10 cellular contexts compared by ENCODE assay signal in genomic region chr7:139361523-139361922, GRCh38. TPM values are rescaled to one million over a fixed set of nuclear protein-coding genes. Genes with fewer than 3 reads are reported as not detected.
DNase-seq lines count a peak whose midpoint lies in the region; ATAC-seq, FAIRE-seq and TF ChIP-seq lines count a peak whose summit lies in the region.
"Had no signal": no experiment of that assay in that cellular context is flagged by ENCODE, and none has a peak within 500 bp of the region (broad histone marks: within the 10 kb centered on the region; RNA-seq: fewer than 3 reads in every experiment).

No MANE protein-coding gene starts in this region.

- peaks cover 42% of the 10 kb centered on the region for H3K36me3 ChIP-seq in K562 (ENCODE audit: control insufficient read depth, insufficient read depth, low read length)
- H3K36me3 ChIP-seq in mesodermal cell (ENCODE audit: control insufficient read depth, insufficient read depth, low read length) = peaks cover 33% of the 10 kb centered on the region

- CTCF ChIA-PET in K562 (lab: Yijun Ruan, JAX; ENCODE audit: low intra/inter-chr PET ratio) = no interaction called here

- peaks cover 11 to 22% of the 10 kb centered on the region in 2 experiments for H3K4me1 ChIP-seq in K562 (replicated peaks in 1 of 2; ENCODE audit: control insufficient read depth in 2 of 2, insufficient read depth in 2 of 2, low read length in 2 of 2)
- peaks cover 10% of the 10 kb centered on the region for H3K4me1 ChIP-seq in mesodermal cell (ENCODE audit: control insufficient read depth, insufficient read depth, low read length, poor library complexity, severe bottlenecking)

- H2AFZ ChIP-seq in K562 (ENCODE audit: low read depth, low read length) = no peak overlapping the region

- peak overlapping the region; percentile 96 for H3K4me3 Mint-ChIP-seq in stimulated activated naive CD8-positive, alpha-beta T cell treated with anti-CD3 and anti-CD28 coated beads, Interleukin-15, Interleukin-2, amounts not matched to agents 100 ng/mL and 50 ng/mL, for 24 hours

- TF ChIP-seq RAD21 in K562 (CRISPR knock-in tag; conservative IDR thresholded peaks at IDR 0.05 in 1 of 2, IDR thresholded peaks at IDR 0.05 in 1 of 2) = no peak

- H3K9me3 ChIP-seq in K562 (replicated peaks; ENCODE audit: control insufficient read depth, insufficient read depth, low read depth, low read length) (no peaks in the 10 kb centered on the region), mesodermal cell (ENCODE audit: control insufficient read depth, low read length) (no peaks in the 10 kb centered on the region)

- no peak for DNase-seq in stimulated activated naive CD8-positive, alpha-beta T cell treated with anti-CD3 and anti-CD28 coated beads, Interleukin-15, Interleukin-2, amounts not matched to agents 100 U/mL and 50 U/mL, for 24 hours
- DNase-seq in K562 (ENCODE audit: extremely low read depth in 1 of 4, low spot score in 3 of 4) = no peak
- DNase-seq in superior temporal gyrus (ENCODE audit: extremely low spot score) = no peak
- no peak for DNase-seq in NCI-H1417 treated with DMSO at 0.1 percent for 48 hours (lab: John Stamatoyannopoulos, UW)
- DNase-seq in NCI-H524 (lab: John Stamatoyannopoulos, UW) = no peak
- DNase-seq: left colon had no signal

- TF ChIP-seq EP300 in K562 (IDR thresholded peaks at IDR 0.05; ENCODE audit: low read length) = no peak

- no peaks in the 10 kb centered on the region for H3K27me3 ChIP-seq in K562 (ENCODE audit: control insufficient read depth in 2 of 2, insufficient read depth in 2 of 2, low read length in 2 of 2)

- H3K27me3 Mint-ChIP-seq in stimulated activated naive CD8-positive, alpha-beta T cell treated with anti-CD3 and anti-CD28 coated beads, Interleukin-15, Interleukin-2, amounts not matched to agents 100 ng/mL and 50 ng/mL, for 24 hours = no peaks in the 10 kb centered on the region

- H3K4me3 ChIP-seq in K562 (peak overlapping the region; percentile 65), mesodermal cell (ENCODE audit: extremely low read depth, insufficient read depth, low read length, poor library complexity, severe bottlenecking) (peak overlapping the region; percentile 85)

- H3K9ac ChIP-seq in K562 (ENCODE audit: insufficient read depth in 1 of 2, low read depth in 2 of 2, low read length in 2 of 2) = peak overlapping the region in 1 of 2 experiments; percentile 97; a peak in 3 of 4 replicates

- intact Hi-C loops in K562 (cut with micrococcal nuclease) = no loop called here

- H3K9me3 Mint-ChIP-seq in stimulated activated naive CD8-positive, alpha-beta T cell treated with anti-CD3 and anti-CD28 coated beads, Interleukin-15, Interleukin-2, amounts not matched to agents 100 ng/mL and 50 ng/mL, for 24 hours = no peaks in the 10 kb centered on the region

- no peak for TF ChIP-seq POLR2A in K562 (conservative IDR thresholded peaks at IDR 0.05)

- 0% methylated on average over 3 of the region's 3 CpGs for WGBS in K562 (ENCODE audit: insufficient coverage, low coverage, missing lambda C conversion rate)
- no CpG with 5 or more reads among the region's 3 CpGs for WGBS in mesodermal cell (ENCODE audit: insufficient coverage in 2 of 2), 2 experiments

- no peak for TF ChIP-seq CTCF in K562 (IDR thresholded peaks at IDR 0.05 in 2 of 3, conservative IDR thresholded peaks at IDR 0.05 in 1 of 3; ENCODE audit: insufficient read depth in 2 of 3, low read depth in 1 of 3, low read length in 3 of 3)

- POLR2A ChIA-PET in K562 (lab: Yijun Ruan, JAX) = no interaction called here

- H3K9me1 ChIP-seq in K562 (ENCODE audit: control insufficient read depth, insufficient read depth, low read length) = no peaks in the 10 kb centered on the region

- peak overlapping the region; percentile 92 for H3K4me2 ChIP-seq in K562 (ENCODE audit: insufficient read depth, low read length)

- peaks cover 23% of the 10 kb centered on the region for H4K20me1 ChIP-seq in K562 (replicated peaks; ENCODE audit: control insufficient read depth, insufficient read depth, low read length)

- in situ Hi-C loops in K562 (cut with MboI) = loop anchor here (25.0 kb wide), 1 partner anchor 1399 kb away; no protein-coding TSS in a partner anchor

- peaks cover 55% of the 10 kb centered on the region for H3K36me3 Mint-ChIP-seq in stimulated activated naive CD8-positive, alpha-beta T cell treated with anti-CD3 and anti-CD28 coated beads, Interleukin-15, Interleukin-2, amounts not matched to agents 100 ng/mL and 50 ng/mL, for 24 hours (ENCODE audit: low read depth)

- ATAC-seq in stimulated activated naive CD8-positive, alpha-beta T cell treated with anti-CD3 and anti-CD28 coated beads, Interleukin-15, Interleukin-2, amounts not matched to agents 100 U/mL and 50 U/mL, for 24 hours = no peak
- no peak for ATAC-seq in K562
- ATAC-seq in HG03097 (IDR thresholded peaks at IDR 0.05; ENCODE audit: low FRiP score, unreplicated experiment) = no peak
- ATAC-seq: left colon had no signal

- H3K4me1 Mint-ChIP-seq in stimulated activated naive CD8-positive, alpha-beta T cell treated with anti-CD3 and anti-CD28 coated beads, Interleukin-15, Interleukin-2, amounts not matched to agents 100 ng/mL and 50 ng/mL, for 24 hours (ENCODE audit: low read depth) = peaks cover 67% of the 10 kb centered on the region

- no peak for FAIRE-seq in K562 (lab: Jason Lieb, UNC)
- FAIRE-seq: TTC549 had no signal

- BruUV-seq in K562 (replicated peaks; lab: Mats Ljungman, UMichigan) = no TSS peak

- H3K79me2 ChIP-seq in K562 (ENCODE audit: control insufficient read depth, insufficient read depth, low read length) = peaks cover 85% of the 10 kb centered on the region

- H3K27ac Mint-ChIP-seq in stimulated activated naive CD8-positive, alpha-beta T cell treated with anti-CD3 and anti-CD28 coated beads, Interleukin-15, Interleukin-2, amounts not matched to agents 100 ng/mL and 50 ng/mL, for 24 hours = peak overlapping the region; percentile 99

- H3K27ac ChIP-seq in K562 (ENCODE audit: extremely low read depth, low read depth, low read length) (peak overlapping the region; percentile 98; the same call in 2 of the 3 replicates), mesodermal cell (ENCODE audit: low read depth, low read length, severe bottlenecking) (peak overlapping the region; percentile 96)

TF ChIP-seq in K562, 482 proteins besides CTCF, POLR2A, EP300 and RAD21 (continues in another document):
- TF ChIP-seq PPARD (CRISPR knock-in tag; IDR thresholded peaks at IDR 0.05) = no peak
- TF ChIP-seq DPF2 (IDR thresholded peaks at IDR 0.05) = peak; percentile 62; the same call in 1 of the 2 replicates
- 0 out of 2 replicates have a peak, but pooled peaks have one; percentile 24 for TF ChIP-seq SMARCE1 (IDR thresholded peaks at IDR 0.05)

RNA-seq across cellular contexts. Expression of gene LUC7L2, which starts 1.8 kb away (rescaled TPM):
- 93.5 and 286 TPM in 2 replicates for total RNA-seq in K562 (2011; cell fraction: chromatin; rRNA removed; ENCODE audit: low replicate concordance)
- 133 and 154 TPM in 2 replicates for total RNA-seq in K562 (2011; cell fraction: nucleolus; rRNA removed)
- total RNA-seq in K562 (2011; cell fraction: nucleoplasm; rRNA removed) = 161 and 217 TPM in 2 replicates
- total RNA-seq in K562 (2014; rRNA removed) = 110 and 119 TPM in 2 replicates
- total RNA-seq in K562 (2014; rRNA removed; fragmentation: Illumina TruSeq; extraction: Trizol) = 144 and 164 TPM in 2 replicates
- total RNA-seq in K562 (2015; rRNA removed; fragmentation: Illumina TruSeq; extraction: Trizol) = 141 and 144 TPM in 2 replicates
- total RNA-seq in K562 (2021) = 198 and 207 TPM in 2 replicates
- 95.0 and 115 TPM in 2 replicates for polyA plus RNA-seq in K562 (2011; rRNA removed)
- polyA plus RNA-seq in K562 (2011; cell fraction: cytosol; rRNA removed) = 61.1 and 102 TPM in 2 replicates
- polyA plus RNA-seq in K562 (2011; cell fraction: nucleus; rRNA removed) = 137 and 144 TPM in 2 replicates
- 102 and 214 TPM in 2 replicates for polyA plus RNA-seq in K562 (2012)
- polyA plus RNA-seq in K562 (2014; fragmentation: Illumina TruSeq; extraction: Trizol) = 137 and 168 TPM in 2 replicates
- 10 to 100 TPM; 56.1 to 66.5 TPM for polyA plus RNA-seq in K562 (2014; fragmentation: Nextera tagmentation; extraction: Ambion mirVana)
- polyA plus RNA-seq in K562 (2014; rRNA removed) = 117 and 144 TPM in 2 replicates
- polyA minus RNA-seq in K562 (2011; rRNA and poly(A)+ RNA removed) = 121 and 164 TPM in 2 replicates
- polyA minus RNA-seq in K562 (2011; cell fraction: cytosol; rRNA and poly(A)+ RNA removed) = 55.3 and 77.4 TPM in 2 replicates
- polyA minus RNA-seq in K562 (2011; cell fraction: nucleus; rRNA and poly(A)+ RNA removed) = 193 and 262 TPM in 2 replicates
- 60.0 TPM for polyA plus RNA-seq in mesodermal cell (2013, experiment 1 of 2)
- polyA plus RNA-seq in mesodermal cell (2013, experiment 2 of 2) = 57.4 TPM

RNA-seq across cellular contexts. Expression of gene FMC1, which starts 20.4 kb away (rescaled TPM):
- 10.0 and 12.5 TPM in 2 replicates for total RNA-seq in K562 (2011; cell fraction: chromatin; rRNA removed; ENCODE audit: low replicate concordance)
- total RNA-seq in K562 (2011; cell fraction: nucleolus; rRNA removed) = 17.1 and 19.0 TPM in 2 replicates
- total RNA-seq in K562 (2011; cell fraction: nucleoplasm; rRNA removed) = 19.2 and 21.5 TPM in 2 replicates
- 25.8 and 28.6 TPM in 2 replicates for total RNA-seq in K562 (2014; rRNA removed)
- 16.8 and 26.1 TPM in 2 replicates for total RNA-seq in K562 (2014; rRNA removed; fragmentation: Illumina TruSeq; extraction: Trizol)
- 12.1 and 14.0 TPM in 2 replicates for total RNA-seq in K562 (2015; rRNA removed; fragmentation: Illumina TruSeq; extraction: Trizol)
- total RNA-seq in K562 (2021) = 29.0 TPM in 2 replicates
- polyA plus RNA-seq in K562 (2011; rRNA removed) = 30.6 and 49.5 TPM in 2 replicates
- 37.2 and 46.5 TPM in 2 replicates for polyA plus RNA-seq in K562 (2011; cell fraction: cytosol; rRNA removed)
- 32.2 and 54.0 TPM in 2 replicates for polyA plus RNA-seq in K562 (2011; cell fraction: nucleus; rRNA removed)
- 42.5 and 51.0 TPM in 2 replicates for polyA plus RNA-seq in K562 (2012)
- polyA plus RNA-seq in K562 (2014; fragmentation: Illumina TruSeq; extraction: Trizol) = 14.1 and 25.3 TPM in 2 replicates
- polyA plus RNA-seq in K562 (2014; fragmentation: Nextera tagmentation; extraction: Ambion mirVana) = 100 to 1,000 TPM; 112 to 116 TPM
- 35.3 and 37.8 TPM in 2 replicates for polyA plus RNA-seq in K562 (2014; rRNA removed)
- 7.4 and 8.4 TPM in 2 replicates for polyA minus RNA-seq in K562 (2011; rRNA and poly(A)+ RNA removed)
- 5.2 and 8.2 TPM in 2 replicates for polyA minus RNA-seq in K562 (2011; cell fraction: cytosol; rRNA and poly(A)+ RNA removed)
- polyA minus RNA-seq in K562 (2011; cell fraction: nucleus; rRNA and poly(A)+ RNA removed) = 4.3 and 8.8 TPM in 2 replicates
- polyA plus RNA-seq in mesodermal cell (2013, experiment 1 of 2) = 34.2 TPM
- polyA plus RNA-seq in mesodermal cell (2013, experiment 2 of 2) = 46.7 TPM
